Comparison of ENCODE assay signal across 18 cellular contexts in the genomic region with DNA sequence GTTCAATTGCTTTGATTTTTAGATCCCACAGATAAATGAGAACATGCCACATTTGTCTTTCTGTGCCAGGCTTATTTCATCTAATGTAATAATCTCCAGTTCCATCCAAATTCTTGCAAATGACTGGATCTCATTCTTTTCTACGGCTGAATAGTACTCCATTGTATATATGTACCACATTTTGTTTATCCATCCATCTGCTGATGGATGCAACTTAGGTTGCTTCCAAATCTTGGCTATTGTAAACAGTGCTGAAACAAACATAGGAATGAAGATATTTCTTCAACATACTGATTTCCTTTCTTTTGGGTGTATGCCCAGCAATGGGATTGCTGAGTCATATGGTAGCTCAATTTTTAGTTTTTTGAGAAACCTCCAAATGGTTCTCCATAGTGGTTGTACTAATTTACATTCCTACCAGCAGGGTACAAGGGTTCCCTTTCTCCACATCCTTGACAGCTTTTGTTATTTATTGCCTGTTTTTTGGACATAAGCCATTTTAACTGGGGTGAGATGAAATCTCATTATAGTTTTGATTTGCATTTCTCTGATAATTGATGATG.
DNase-seq lines count a peak whose midpoint lies in the region; ATAC-seq and TF ChIP-seq lines count a peak whose summit lies in the region.
"Had no signal": no experiment of that assay in that cellular context is flagged by ENCODE, and none has a peak within 500 bp of the region (broad histone marks: within the 10 kb centered on the region; RNA-seq: fewer than 3 reads in every experiment).

No MANE protein-coding gene starts in this region.

- no peak overlapping the region for H3K27ac Mint-ChIP-seq in HFFc6
- no peak overlapping the region for H3K27ac Mint-ChIP-seq in activated naive CD8-positive, alpha-beta T cell treated with anti-CD3 and anti-CD28 coated beads, Interleukin-2, amount 50 U/mL, for 24 hours
- H3K27ac Mint-ChIP-seq: activated CD4-positive, alpha-beta T cell treated with anti-CD3 and anti-CD28 coated beads, Interleukin-2, amount 10 ng/mL, durations not matched to agents 24 days and 14 days; stimulated activated naive B cell treated with anti-CD40 and anti-IgM and Interleukin-4, amounts not matched to agents 10 μg/mL and 1 μg/mL and 100 μg/mL, for 72 hours had no signal

- H3K9me3 ChIP-seq in PC-3 (ENCODE audit: low read length) (no peaks in the 10 kb centered on the region), smooth muscle cell (replicated peaks; ENCODE audit: low read depth) (no peaks in the 10 kb centered on the region)
- H3K9me3 ChIP-seq: BLaER1, body of pancreas, esophagus muscularis mucosa, tibial artery had no signal

- H3K9ac ChIP-seq in PC-3 (ENCODE audit: low read length) (no peak overlapping the region), smooth muscle cell (ENCODE audit: low read depth) (no peak overlapping the region)
- H3K9ac ChIP-seq: BLaER1 had no signal

- H3K4me1 ChIP-seq in PC-3 (ENCODE audit: insufficient read depth, low read length) (no peaks in the 10 kb centered on the region), smooth muscle cell (ENCODE audit: low read depth) (no peaks in the 10 kb centered on the region)
- H3K4me1 ChIP-seq: BLaER1, body of pancreas, esophagus muscularis mucosa, tibial artery had no signal

- H3K4me3 ChIP-seq in PC-3 (ENCODE audit: low read length) (no peak overlapping the region), epithelial cell of proximal tubule (ENCODE audit: low read depth, low read length) (no peak overlapping the region), smooth muscle cell (no peak overlapping the region)
- H3K4me3 ChIP-seq: BLaER1, body of pancreas, esophagus muscularis mucosa, hepatocyte, tibial artery had no signal

- H4K20me1 ChIP-seq in PC-3 (ENCODE audit: low read length) (no peaks in the 10 kb centered on the region), smooth muscle cell (ENCODE audit: low read depth) (no peaks in the 10 kb centered on the region)
- H4K20me1 ChIP-seq: BLaER1 had no signal

- H3K36me3 Mint-ChIP-seq in HFFc6 (ENCODE audit: low read depth), result peaks cover 17% of the 10 kb centered on the region
- no peaks in the 10 kb centered on the region for H3K36me3 Mint-ChIP-seq in activated naive CD8-positive, alpha-beta T cell treated with anti-CD3 and anti-CD28 coated beads, Interleukin-2, amount 50 U/mL, for 24 hours (ENCODE audit: low read depth)
- H3K36me3 Mint-ChIP-seq: stimulated activated naive B cell treated with anti-CD40 and anti-IgM and Interleukin-4, amounts not matched to agents 10 μg/mL and 1 μg/mL and 100 μg/mL, for 72 hours had no signal

- H3K27me3 ChIP-seq in PC-3 (ENCODE audit: low read length) (peaks cover 17% of the 10 kb centered on the region), smooth muscle cell (ENCODE audit: low read depth) (no peaks in the 10 kb centered on the region)
- H3K27me3 ChIP-seq: BLaER1, body of pancreas, esophagus muscularis mucosa, hepatocyte, tibial artery had no signal

- DNase-seq in HFFc6 (peak; percentile 71), PC-3 (peak; percentile 48), epithelial cell of proximal tubule (ENCODE audit: low read depth) (no peak), smooth muscle cell (lab: John Stamatoyannopoulos, UW; ENCODE audit: unreplicated experiment) (no peak), sciatic nerve (ENCODE audit: low spot score) (no peak)
- DNase-seq in stimulated activated CD4-positive, alpha-beta T cell treated with anti-CD3 and anti-CD28 coated beads, Interleukin-2, amount 100 ng/mL, for 24 hours, result no peak
- DNase-seq in activated naive CD8-positive, alpha-beta T cell treated with anti-CD3 and anti-CD28 coated beads, Interleukin-2, amount 50 U/mL, for 24 hours, result no peak
- DNase-seq: activated CD4-positive, alpha-beta T cell treated with anti-CD3 and anti-CD28 coated beads, Interleukin-2, amount 10 ng/mL, durations not matched to agents 24 days and 14 days; activated naive CD4-positive, alpha-beta T cell; body of pancreas; NCI-H2029 treated with DMSO at 0.1 percent for 48 hours; NCI-H774; stimulated activated naive B cell treated with anti-CD40 and anti-IgM and Interleukin-4, amounts not matched to agents 10 μg/mL and 1 μg/mL and 100 μg/mL, for 72 hours; tibial artery had no signal

- intact Hi-C loops in PC-3 (cut with micrococcal nuclease), result no loop called here
- intact Hi-C loops in sciatic nerve (cut with DNase I), result no loop called here

- no peaks in the 10 kb centered on the region for H3F3A ChIP-seq in PC-3 (ENCODE audit: low read length, unreplicated experiment)
- H3F3A ChIP-seq in smooth muscle cell (ENCODE audit: low read depth), result no peaks in the 10 kb centered on the region

- H3K4me1 Mint-ChIP-seq in HFFc6 (ENCODE audit: low read depth), result peaks cover 31% of the 10 kb centered on the region
- no peaks in the 10 kb centered on the region for H3K4me1 Mint-ChIP-seq in activated naive CD8-positive, alpha-beta T cell treated with anti-CD3 and anti-CD28 coated beads, Interleukin-2, amount 50 U/mL, for 24 hours
- H3K4me1 Mint-ChIP-seq: activated CD4-positive, alpha-beta T cell treated with anti-CD3 and anti-CD28 coated beads, Interleukin-2, amount 10 ng/mL, durations not matched to agents 24 days and 14 days; stimulated activated naive B cell treated with anti-CD40 and anti-IgM and Interleukin-4, amounts not matched to agents 10 μg/mL and 1 μg/mL and 100 μg/mL, for 72 hours had no signal

- POLR2A ChIA-PET in PC-3 (lab: Charles Lee; ENCODE audit: unreplicated experiment), result no interaction called here

- ATAC-seq in PC-3, result no peak; the same call in 1 of the 2 replicates
- ATAC-seq in activated naive CD8-positive, alpha-beta T cell treated with anti-CD3 and anti-CD28 coated beads, Interleukin-2, amount 50 U/mL, for 24 hours, result no peak
- no peak for ATAC-seq in sciatic nerve
- ATAC-seq: body of pancreas; HepG2; stimulated activated naive B cell treated with anti-CD40 and anti-IgM and Interleukin-4, amounts not matched to agents 10 μg/mL and 1 μg/mL and 100 μg/mL, for 72 hours had no signal

- CTCF ChIA-PET in PC-3 (lab: Charles Lee), result no interaction called here

- BruUV-seq in PC-3 (replicated peaks; lab: Mats Ljungman, UMichigan), result no TSS peak

- H3K27ac ChIP-seq in PC-3 (ENCODE audit: low read length), result no peak overlapping the region
- no peak overlapping the region for H3K27ac ChIP-seq in smooth muscle cell (ENCODE audit: low read depth)
- H3K27ac ChIP-seq: BLaER1, body of pancreas, esophagus muscularis mucosa, hepatocyte, tibial artery had no signal

- H2AFZ ChIP-seq in PC-3 (ENCODE audit: low read length) (no peak overlapping the region), smooth muscle cell (ENCODE audit: low read depth) (no peak overlapping the region)
- H2AFZ ChIP-seq: hepatocyte had no signal

- no peak overlapping the region for H3K4me3 Mint-ChIP-seq in HFFc6
- H3K4me3 Mint-ChIP-seq in activated naive CD8-positive, alpha-beta T cell treated with anti-CD3 and anti-CD28 coated beads, Interleukin-2, amount 50 U/mL, for 24 hours, result no peak overlapping the region
- H3K4me3 Mint-ChIP-seq: activated CD4-positive, alpha-beta T cell treated with anti-CD3 and anti-CD28 coated beads, Interleukin-2, amount 10 ng/mL, durations not matched to agents 24 days and 14 days; stimulated activated naive B cell treated with anti-CD40 and anti-IgM and Interleukin-4, amounts not matched to agents 10 μg/mL and 1 μg/mL and 100 μg/mL, for 72 hours had no signal

- no peaks in the 10 kb centered on the region for H3K79me2 ChIP-seq in PC-3 (ENCODE audit: low read length)
- H3K79me2 ChIP-seq in smooth muscle cell (ENCODE audit: low read depth), result no peaks in the 10 kb centered on the region
- H3K79me2 ChIP-seq: hepatocyte had no signal

- no peak overlapping the region for H3K4me2 ChIP-seq in PC-3 (ENCODE audit: low read length)
- no peak overlapping the region for H3K4me2 ChIP-seq in smooth muscle cell
- H3K4me2 ChIP-seq: BLaER1, hepatocyte had no signal

- 93% methylated on average over 1 of the region's 1 CpG for WGBS in smooth muscle cell (ENCODE audit: low lambda C conversion rate)

- peaks cover 6% of the 10 kb centered on the region; the same call in 1 of the 2 replicates for H3K9me2 ChIP-seq in PC-3 (replicated peaks; ENCODE audit: low read length)

- H3K36me3 ChIP-seq in PC-3 (ENCODE audit: low read depth, low read length) (no peaks in the 10 kb centered on the region), smooth muscle cell (ENCODE audit: low read depth) (no peaks in the 10 kb centered on the region)
- H3K36me3 ChIP-seq: BLaER1, esophagus muscularis mucosa, tibial artery had no signal

- TF ChIP-seq CTCF in HFFc6 (IDR thresholded peaks at IDR 0.05) (peak; percentile 76), PC-3 (conservative IDR thresholded peaks at IDR 0.05; ENCODE audit: low read depth, low read length) (peak; percentile 46; the same call in 1 of the 2 replicates), epithelial cell of proximal tubule (conservative IDR thresholded peaks at IDR 0.05; ENCODE audit: low read depth, low read length) (peak; percentile 33), smooth muscle cell (IDR thresholded peaks at IDR 0.05; ENCODE audit: borderline replicate concordance, insufficient read depth, poor library complexity, severe bottlenecking) (peak; percentile 10)

- no peaks in the 10 kb centered on the region for H3K27me3 Mint-ChIP-seq in HFFc6 (ENCODE audit: insufficient read depth)
- H3K27me3 Mint-ChIP-seq in activated naive CD8-positive, alpha-beta T cell treated with anti-CD3 and anti-CD28 coated beads, Interleukin-2, amount 50 U/mL, for 24 hours, result no peaks in the 10 kb centered on the region
- H3K27me3 Mint-ChIP-seq: activated CD4-positive, alpha-beta T cell treated with anti-CD3 and anti-CD28 coated beads, Interleukin-2, amount 10 ng/mL, durations not matched to agents 24 days and 14 days; stimulated activated naive B cell treated with anti-CD40 and anti-IgM and Interleukin-4, amounts not matched to agents 10 μg/mL and 1 μg/mL and 100 μg/mL, for 72 hours had no signal

- peaks cover 11% of the 10 kb centered on the region for H3K9me3 Mint-ChIP-seq in HFFc6
- H3K9me3 Mint-ChIP-seq in activated naive CD8-positive, alpha-beta T cell treated with anti-CD3 and anti-CD28 coated beads, Interleukin-2, amount 50 U/mL, for 24 hours, result peaks cover 22% of the 10 kb centered on the region
- H3K9me3 Mint-ChIP-seq: activated CD4-positive, alpha-beta T cell treated with anti-CD3 and anti-CD28 coated beads, Interleukin-2, amount 10 ng/mL, durations not matched to agents 24 days and 14 days had no signal

Comparison
In these comparisons a context has a peak if more than half of its experiments do, and no peak if none do; other contexts are left out.
1. DNase-seq: peak in HFFc6 (single experiment) and PC-3 (single experiment); none in epithelial cell of proximal tubule (single experiment), smooth muscle cell (single experiment), stimulated activated CD4-positive, alpha-beta T cell treated with anti-CD3 and anti-CD28 coated beads, Interleukin-2, amount 100 ng/mL, for 24 hours (0 of 2), activated naive CD8-positive, alpha-beta T cell treated with anti-CD3 and anti-CD28 coated beads, Interleukin-2, amount 50 U/mL, for 24 hours (single experiment) and sciatic nerve (single experiment).
2. CTCF ChIP-seq: peak in every context shown above with its lines; median percentile 76 in HFFc6; 46 in PC-3; 33 in epithelial cell of proximal tubule; 10 in smooth muscle cell.